ENCODE assay signal across 1 cellular context in the genomic region with DNA sequence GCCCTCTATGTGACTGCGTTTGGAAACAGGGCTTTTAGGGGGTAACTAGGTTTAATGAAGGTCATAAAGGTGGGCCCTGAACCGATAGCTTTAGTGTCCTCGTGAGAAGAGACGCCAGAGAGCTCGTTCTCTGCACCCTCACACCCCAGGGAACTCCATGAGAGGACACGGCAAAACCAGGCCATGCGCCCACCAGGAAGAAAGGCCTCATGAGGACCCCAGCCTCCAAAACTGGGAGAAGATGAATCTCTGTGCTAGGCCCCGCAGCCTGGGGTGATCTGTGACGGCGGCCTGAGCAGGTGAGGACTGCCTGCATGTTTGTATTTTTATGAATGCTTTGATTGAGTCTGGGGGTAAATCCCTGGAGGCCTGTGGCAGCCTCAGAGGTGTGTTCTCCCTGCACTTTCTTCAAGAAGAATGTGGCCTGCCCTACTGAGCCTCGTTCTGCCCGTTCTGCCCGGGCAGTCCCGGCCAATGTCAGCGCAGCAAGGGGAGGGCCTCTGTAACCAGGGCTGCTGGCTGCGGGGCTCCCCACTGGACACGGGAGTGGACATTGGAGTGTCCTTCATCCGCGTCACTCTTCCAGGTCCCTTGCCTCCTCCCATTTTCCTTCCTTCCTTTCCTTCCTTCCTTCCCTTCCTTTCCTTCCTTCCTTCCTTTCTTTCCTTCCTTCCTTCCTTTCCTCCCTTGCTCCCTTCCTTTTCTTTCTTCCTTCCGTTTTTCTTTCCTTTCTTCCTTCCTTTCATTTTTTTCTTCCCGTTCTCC.
TF ChIP-seq lines count a peak whose summit lies in the region.

No MANE protein-coding gene starts in this region.

TF ChIP-seq in IMR-90, 13 proteins besides CTCF, POLR2A, EP300 and RAD21:
- TF ChIP-seq, protein P1, sequence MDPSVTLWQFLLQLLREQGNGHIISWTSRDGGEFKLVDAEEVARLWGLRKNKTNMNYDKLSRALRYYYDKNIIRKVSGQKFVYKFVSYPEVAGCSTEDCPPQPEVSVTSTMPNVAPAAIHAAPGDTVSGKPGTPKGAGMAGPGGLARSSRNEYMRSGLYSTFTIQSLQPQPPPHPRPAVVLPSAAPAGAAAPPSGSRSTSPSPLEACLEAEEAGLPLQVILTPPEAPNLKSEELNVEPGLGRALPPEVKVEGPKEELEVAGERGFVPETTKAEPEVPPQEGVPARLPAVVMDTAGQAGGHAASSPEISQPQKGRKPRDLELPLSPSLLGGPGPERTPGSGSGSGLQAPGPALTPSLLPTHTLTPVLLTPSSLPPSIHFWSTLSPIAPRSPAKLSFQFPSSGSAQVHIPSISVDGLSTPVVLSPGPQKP (IDR thresholded peaks at IDR 0.05; ENCODE audit: borderline replicate concordance, low read depth, low read length): no peak
- TF ChIP-seq MAZ (IDR thresholded peaks at IDR 0.05; ENCODE audit: borderline replicate concordance, low read depth, low read length): no peak
- no peak for TF ChIP-seq MXI1 (IDR thresholded peaks at IDR 0.05; ENCODE audit: borderline replicate concordance, low read depth, low read length)
- no peak for TF ChIP-seq FOS (IDR thresholded peaks at IDR 0.05; ENCODE audit: low read depth, low read length)
- TF ChIP-seq RFX5 (IDR thresholded peaks at IDR 0.05; ENCODE audit: low read depth, low read length): no peak
- no peak for TF ChIP-seq CEBPB (IDR thresholded peaks at IDR 0.05; ENCODE audit: low read depth, low read length)
- no peak for TF ChIP-seq SMC3 (IDR thresholded peaks at IDR 0.05; ENCODE audit: low read depth, low read length)
- TF ChIP-seq NFE2L2 (IDR thresholded peaks at IDR 0.05; ENCODE audit: low read depth, low read length): no peak
- TF ChIP-seq, protein P2, sequence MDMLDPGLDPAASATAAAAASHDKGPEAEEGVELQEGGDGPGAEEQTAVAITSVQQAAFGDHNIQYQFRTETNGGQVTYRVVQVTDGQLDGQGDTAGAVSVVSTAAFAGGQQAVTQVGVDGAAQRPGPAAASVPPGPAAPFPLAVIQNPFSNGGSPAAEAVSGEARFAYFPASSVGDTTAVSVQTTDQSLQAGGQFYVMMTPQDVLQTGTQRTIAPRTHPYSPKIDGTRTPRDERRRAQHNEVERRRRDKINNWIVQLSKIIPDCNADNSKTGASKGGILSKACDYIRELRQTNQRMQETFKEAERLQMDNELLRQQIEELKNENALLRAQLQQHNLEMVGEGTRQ (IDR thresholded peaks at IDR 0.05; ENCODE audit: low read depth, low read length): no peak
- TF ChIP-seq MAFK (IDR thresholded peaks at IDR 0.05; ENCODE audit: low read depth, low read length): no peak
- TF ChIP-seq CHD1 (IDR thresholded peaks at IDR 0.05; ENCODE audit: low read depth, low read length): no peak
- TF ChIP-seq RCOR1 (IDR thresholded peaks at IDR 0.05; ENCODE audit: insufficient replicate concordance, low read length): no peak
- no peak for TF ChIP-seq BHLHE40 (IDR thresholded peaks at IDR 0.05; ENCODE audit: low read depth, low read length)
